ENCODE assay signal across 8 cellular contexts in genomic region chr5:64505769-64506566, GRCh38. TPM values are rescaled to one million over a fixed set of nuclear protein-coding genes. Genes with fewer than 3 reads are reported as not detected.
DNase-seq lines count a peak whose midpoint lies in the region; ATAC-seq and TF ChIP-seq lines count a peak whose summit lies in the region.

Gene RGS7BP (plus strand): TSS chr5:64506015. CDS start chr5:64506625, 610 bp downstream.

- H3K9ac ChIP-seq in neural cell (ENCODE audit: low read length), result peak within 1 kb of the TSS; percentile 97

- H4K20me1 ChIP-seq in GM23338 (replicated peaks; ENCODE audit: insufficient read depth), result no peaks in the 10 kb centered on the region
- no peaks in the 10 kb centered on the region for H4K20me1 ChIP-seq in neural cell (ENCODE audit: insufficient read depth)

- H3K4me1 Mint-ChIP-seq in GM23338, result peaks cover 38% of the 10 kb centered on the region

- H3K9me3 ChIP-seq in A673 (ENCODE audit: low read depth, low read length, poor library complexity, severe bottlenecking), result no peaks in the 10 kb centered on the region
- no peaks in the 10 kb centered on the region for H3K9me3 ChIP-seq in neural cell (ENCODE audit: low read length)

- peak within 1 kb of the TSS; percentile 49 for H3K4me3 ChIP-seq in A673 (ENCODE audit: low read depth, low read length, poor library complexity, severe bottlenecking)
- peak within 1 kb of the TSS; percentile 65 for H3K4me3 ChIP-seq in GM23338
- peak within 1 kb of the TSS; percentile 94 for H3K4me3 ChIP-seq in neural cell (ENCODE audit: low read length)

- H3K27me3 Mint-ChIP-seq in GM23338 (ENCODE audit: insufficient read depth, low read depth, poor library complexity), result peaks cover 38% of the 10 kb centered on the region

- TF ChIP-seq CTCF in A673 (conservative IDR thresholded peaks at IDR 0.05; ENCODE audit: low read depth, low read length) (no peak), GM23338 (conservative IDR thresholded peaks at IDR 0.05; ENCODE audit: low read depth in 2 of 2) (no peak), neural cell (IDR thresholded peaks at IDR 0.05; ENCODE audit: poor library complexity, severe bottlenecking) (peak; percentile 69)

- DNase-seq in A673 (ENCODE audit: low spot score) (peak; percentile 43), GM23338 (ENCODE audit: low spot score) (peak; percentile 81), RPMI7951 (ENCODE audit: low read depth) (peak; percentile 0), fibroblast of the conjunctiva (ENCODE audit: low read depth) (peak; percentile 1), NCI-H2107 treated with DMSO at 0.1 percent for 48 hours (lab: John Stamatoyannopoulos, UW; ENCODE audit: unreplicated experiment) (no peak)

- no peaks in the 10 kb centered on the region for H3K36me3 Mint-ChIP-seq in GM23338 (ENCODE audit: low read depth)

- POLR2A ChIA-PET in A673 (lab: Charles Lee; ENCODE audit: low non-redundant PET), result no interaction called here

- peak within 1 kb of the TSS; percentile 84 for H3K27ac Mint-ChIP-seq in GM23338

- H3K36me3 ChIP-seq in A673 (ENCODE audit: insufficient read depth, low read length, poor library complexity, severe bottlenecking) (no peaks in the 10 kb centered on the region), GM23338 (ENCODE audit: insufficient read depth) (no peaks in the 10 kb centered on the region), neural cell (ENCODE audit: insufficient read depth, low read length) (no peaks in the 10 kb centered on the region)

- H3K27me3 ChIP-seq in A673 (replicated peaks; ENCODE audit: insufficient read depth, low read depth, low read length, poor library complexity) (peaks cover 86% of the 10 kb centered on the region), GM23338 (ENCODE audit: insufficient read depth) (peaks cover 33% of the 10 kb centered on the region), neural cell (ENCODE audit: insufficient read depth, low read depth, low read length) (no peaks in the 10 kb centered on the region)

- peak within 1 kb of the TSS; percentile 93 for H2AFZ ChIP-seq in GM23338
- H2AFZ ChIP-seq in neural cell (ENCODE audit: low read depth, low read length), result peak within 1 kb of the TSS; percentile 63

- no peak within 1 kb of the TSS for H3K27ac ChIP-seq in A673 (ENCODE audit: low read depth, low read length, poor library complexity, severe bottlenecking)
- H3K27ac ChIP-seq in GM23338 (ENCODE audit: low read depth), result 0 out of 2 replicates have a peak within 1 kb of the TSS, but pooled peaks have one; percentile 57
- H3K27ac ChIP-seq in neural cell (ENCODE audit: low read length), result peak within 1 kb of the TSS; percentile 95

- CTCF ChIA-PET in A673 (lab: Charles Lee), result no interaction called here

- H3K79me2 ChIP-seq in GM23338 (replicated peaks; ENCODE audit: insufficient read depth) (no peaks in the 10 kb centered on the region), neural cell (replicated peaks; ENCODE audit: insufficient read depth, low read length) (peaks cover 36% of the 10 kb centered on the region)

- H3K4me1 ChIP-seq in A673 (ENCODE audit: insufficient read depth, low read length, poor library complexity, severe bottlenecking) (no peaks in the 10 kb centered on the region), GM23338 (ENCODE audit: insufficient read depth) (peaks cover 29% of the 10 kb centered on the region)

- H3K9me3 Mint-ChIP-seq in GM23338, result no peaks in the 10 kb centered on the region

- intact Hi-C loops in A673 (cut with micrococcal nuclease; ENCODE audit: unreplicated experiment), result loop anchor here (5.0 kb wide), 1 partner anchor 276 kb away; no protein-coding TSS in a partner anchor

- peak within 1 kb of the TSS; percentile 94 for H3K4me3 Mint-ChIP-seq in GM23338

- TF ChIP-seq EP300 in neural cell (conservative IDR thresholded peaks at IDR 0.05; ENCODE audit: poor library complexity, severe bottlenecking), result peak; percentile 79

- BruUV-seq in A673 (replicated peaks; lab: Mats Ljungman, UMichigan), result no TSS peak

- peak; percentile 87 for ATAC-seq in GM23338
- ATAC-seq in GM21529 (IDR thresholded peaks at IDR 0.05; ENCODE audit: unreplicated experiment), result no peak
- no peak for ATAC-seq in HG03469 (IDR thresholded peaks at IDR 0.05; ENCODE audit: unreplicated experiment)

- no peaks in the 10 kb centered on the region; the same call in 1 of the 2 replicates for H3F3A ChIP-seq in GM23338 (replicated peaks; ENCODE audit: low read depth)
- H3F3A ChIP-seq in neural cell (ENCODE audit: insufficient read depth, low read length, poor library complexity, severe bottlenecking), result peaks cover 6% of the 10 kb centered on the region

- peak; percentile 59 for TF ChIP-seq RAD21 in neural cell (conservative IDR thresholded peaks at IDR 0.05)

- H3K4me2 ChIP-seq in GM23338 (peak within 1 kb of the TSS; percentile 93), neural cell (ENCODE audit: low read length) (peak within 1 kb of the TSS; percentile 95)

- H3K9me2 ChIP-seq in GM23338 (ENCODE audit: insufficient read depth) (no peaks in the 10 kb centered on the region), neural cell (ENCODE audit: insufficient read depth, low read length) (no peaks in the 10 kb centered on the region)

TF ChIP-seq in GM23338, 12 proteins besides CTCF, POLR2A, EP300 and RAD21:
- no peak for TF ChIP-seq ETS1 (IDR thresholded peaks at IDR 0.05)
- TF ChIP-seq ZNF331 (CRISPR knock-in tag; IDR thresholded peaks at IDR 0.05; ENCODE audit: low read depth), result no peak
- no peak for TF ChIP-seq EZH2 (IDR thresholded peaks at IDR 0.05; ENCODE audit: low read depth, unreplicated experiment)
- TF ChIP-seq STAT1 (IDR thresholded peaks at IDR 0.05; ENCODE audit: unreplicated experiment), result no peak
- TF ChIP-seq EZH2phosphoT487 (IDR thresholded peaks at IDR 0.05; ENCODE audit: unreplicated experiment), result no peak
TF ChIP-seq in GM23338: peak in this region for 0.

TF ChIP-seq in neural cell, 6 proteins besides CTCF, POLR2A, EP300 and RAD21:
- TF ChIP-seq SMC3 (conservative IDR thresholded peaks at IDR 0.05; ENCODE audit: poor library complexity) (peak; percentile 46), EZH2 (IDR thresholded peaks at IDR 0.05; ENCODE audit: borderline replicate concordance, insufficient read depth, low read length, poor library complexity, severe bottlenecking) (no peak), POLR2AphosphoS5 (IDR thresholded peaks at IDR 0.05) (peak; percentile 93), MXI1 (conservative IDR thresholded peaks at IDR 0.05; ENCODE audit: poor library complexity, severe bottlenecking) (peak; percentile 52), REST (IDR thresholded peaks at IDR 0.05; ENCODE audit: borderline replicate concordance) (peak; percentile 57), TAF1 (IDR thresholded peaks at IDR 0.05; ENCODE audit: low read depth) (peak; percentile 86)

RNA-seq across cellular contexts. Expression of gene RGS7BP, which starts in this region (rescaled TPM):
- total RNA-seq in A673 (2021), result 3.1 TPM in 2 replicates
- total RNA-seq in GM23338 (2014; rRNA removed; shearing (Covaris generic)), result 4.5 and 5.4 TPM in 2 replicates
- polyA plus RNA-seq in GM23338 (2016; fragmentation: Nextera tagmentation; extraction: Ambion mirVana) (3.3 TPM in 2 replicates), neural cell (9.5 and 15.4 TPM in 2 replicates)
- not detected in 2 replicates for total RNA-seq in RPMI7951 (2014; rRNA removed; shearing (Covaris generic))
- 41.1 and 41.4 TPM in 2 replicates for polyA minus RNA-seq in neural cell

Comparison
In these comparisons a context has a peak if more than half of its experiments do, and no peak if none do; other contexts are left out.
1. Peak in DNase-seq in RPMI7951; RNA of the gene not detected or under 1 TPM.